ENCODE assay signal across 8 cellular contexts in genomic region chr6:28981391-28981832, GRCh38. TPM values are rescaled to one million over a fixed set of nuclear protein-coding genes. Genes with fewer than 3 reads are reported as not detected.
DNase-seq lines count a peak whose midpoint lies in the region; ATAC-seq and TF ChIP-seq lines count a peak whose summit lies in the region.

No MANE protein-coding gene starts in this region.

- peak; percentile 29 for ATAC-seq in GM21515 (IDR thresholded peaks at IDR 0.05; ENCODE audit: unreplicated experiment)
- ATAC-seq in right cardiac atrium = peak; percentile 51 to 59
- no peak for ATAC-seq in GM21619 (IDR thresholded peaks at IDR 0.05; ENCODE audit: unreplicated experiment)

- no peak for TF ChIP-seq POLR2A in sigmoid colon (IDR thresholded peaks at IDR 0.05)

- no peaks in the 10 kb centered on the region for H3K9me3 ChIP-seq in adipocyte (ENCODE audit: control insufficient read depth, low read length)
- H3K9me3 ChIP-seq in right cardiac atrium (ENCODE audit: control insufficient read depth, low read length) = no peaks in the 10 kb centered on the region
- no peaks in the 10 kb centered on the region for H3K9me3 ChIP-seq in sigmoid colon

- under 1% methylated on average over 14 of the region's 14 CpGs for WGBS in right cardiac atrium
- 0 to 1% methylated on average over 14 of the region's 14 CpGs for WGBS in sigmoid colon, 2 donors

- H3K27ac ChIP-seq in right cardiac atrium (ENCODE audit: low read length) = peak overlapping the region; percentile 43
- H3K27ac ChIP-seq in sigmoid colon = peak overlapping the region; percentile 74 to 88 (median 83)

- DNase-seq in AG09309 (ENCODE audit: low read depth) (no peak), MV-4-11 (lab: John Stamatoyannopoulos, UW) (peak; percentile 77), T follicular helper cell (ENCODE audit: low read depth) (peak; percentile 62), adipocyte (ENCODE audit: low read depth) (peak; percentile 88), right cardiac atrium (peak; percentile 62 to 80 (median 80)), sigmoid colon (peak; percentile 85)

- intact Hi-C loops in right cardiac atrium (cut with DNase I) (loop anchor here (2.0 to 10.0 kb wide), 4 partner anchors 37 to 97 kb away; no protein-coding TSS in a partner anchor), sigmoid colon (cut with DNase I) (loop anchor here (1.0 to 10.0 kb wide), 8 partner anchors 35 to 1847 kb away; partner anchors contain the start of genes POLR1H, PPP1R11, ZSCAN31 and ZSCAN9)

- H3K4me3 ChIP-seq in AG09309 (ENCODE audit: control insufficient read depth, low read depth, low read length) (peak overlapping the region; percentile 63), adipocyte (ENCODE audit: low read length) (peak overlapping the region; percentile 87), right cardiac atrium (ENCODE audit: low read length) (peak overlapping the region; percentile 84), sigmoid colon (peak overlapping the region; percentile 41 to 75 (median 54))

- peak overlapping the region; percentile 59 for H3K9ac ChIP-seq in adipocyte (ENCODE audit: low read length)

- no peak for TF ChIP-seq CTCF in AG09309 (IDR thresholded peaks at IDR 0.05; ENCODE audit: control insufficient read depth, insufficient read depth, low read depth, low read length, missing control alignments)
- no peak for TF ChIP-seq CTCF in sigmoid colon (IDR thresholded peaks at IDR 0.05)

- H3K36me3 ChIP-seq in adipocyte (ENCODE audit: control insufficient read depth, insufficient read depth, low read length, severe bottlenecking) = no peaks in the 10 kb centered on the region
- no peaks in the 10 kb centered on the region for H3K36me3 ChIP-seq in sigmoid colon

- no peaks in the 10 kb centered on the region for H3K27me3 ChIP-seq in adipocyte (replicated peaks; ENCODE audit: control insufficient read depth, insufficient read depth, low read length)
- no peaks in the 10 kb centered on the region for H3K27me3 ChIP-seq in right cardiac atrium (ENCODE audit: control insufficient read depth, insufficient read depth)
- H3K27me3 ChIP-seq in sigmoid colon = peaks cover 4 to 22% (median 6%) of the 10 kb centered on the region in 3 donors

- no peak for TF ChIP-seq EP300 in sigmoid colon (IDR thresholded peaks at IDR 0.05)

- peaks cover 20% of the 10 kb centered on the region for H3K4me1 ChIP-seq in adipocyte (ENCODE audit: control insufficient read depth, insufficient read depth, low read length)
- H3K4me1 ChIP-seq in right cardiac atrium (ENCODE audit: control insufficient read depth, insufficient read depth, low read length) = peaks cover 2% of the 10 kb centered on the region
- H3K4me1 ChIP-seq in sigmoid colon = peaks cover 0 to 25% (median 6%) of the 10 kb centered on the region in 4 donors

RNA-seq across cellular contexts. Expression of gene ZNF311, which starts 23.7 kb away (rescaled TPM):
- total RNA-seq in right cardiac atrium = under 1 TPM; 0.36 to 0.62 (median 0.51) TPM
- 0.63 TPM for polyA plus RNA-seq in right cardiac atrium
- 1 to 10 TPM in 1 of 4 donors, under 1 TPM in 3; 0.28 to 1.4 (median 0.83) TPM for total RNA-seq in sigmoid colon
- 1 to 10 TPM in 1 of 3 donors, under 1 TPM in 2; 0.60 to 1.4 (median 0.73) TPM for polyA plus RNA-seq in sigmoid colon

RNA-seq across cellular contexts. Expression of gene TRIM27, which starts 57.6 kb away (rescaled TPM):
- total RNA-seq in right cardiac atrium (10 to 100 TPM; 17.9 to 23.1 (median 22.0) TPM), sigmoid colon (10 to 100 TPM; 31.9 to 40.0 (median 36.1) TPM)
- polyA plus RNA-seq in right cardiac atrium (16.8 TPM), sigmoid colon (10 to 100 TPM; 19.2 to 38.7 (median 27.6) TPM)
